In genomic region chr19:38782212-38782611, GRCh38 we compare ENCODE assay signal across 6 cellular contexts. TPM values are rescaled to one million over a fixed set of nuclear protein-coding genes. Genes with fewer than 3 reads are reported as not detected.
"Had no signal": no experiment of that assay in that cellular context is flagged by ENCODE, and none has a peak within 500 bp of the region (broad histone marks: within the 10 kb centered on the region; RNA-seq: fewer than 3 reads in every experiment).

No MANE protein-coding gene starts in this region.

RNA-seq across cellular contexts. Expression of gene LGALS7B, which starts 6.8 kb away (rescaled TPM):
- total RNA-seq: HT-29, HT1080, IMR-90, K562 had no signal
- polyA plus RNA-seq: IgD-negative memory B cell, IMR-90, K562 had no signal

RNA-seq across cellular contexts. Expression of gene LGALS7, which starts 8.9 kb away (rescaled TPM):
- total RNA-seq: HepG2, HT1080, IMR-90, K562 had no signal
- polyA plus RNA-seq: IgD-negative memory B cell, IMR-90, K562 had no signal

RNA-seq across cellular contexts. Expression of gene LGALS4, which starts 30.5 kb away (rescaled TPM):
- total RNA-seq: IMR-90 had no signal
- polyA plus RNA-seq: IgD-negative memory B cell had no signal
